ENCODE assay signal across 13 cellular contexts in genomic region chr6:38482466-38482865, GRCh38.
"Had no signal": no experiment of that assay in that cellular context is flagged by ENCODE, and none has a peak within 500 bp of the region (broad histone marks: within the 10 kb centered on the region; RNA-seq: fewer than 3 reads in every experiment).

No MANE protein-coding gene starts in this region.

- H3K27me3 ChIP-seq: gastroesophageal sphincter, heart right ventricle, thyroid gland had no signal

- H3K4me1 ChIP-seq: gastroesophageal sphincter, thyroid gland had no signal

- DNase-seq: activated CD4-positive, alpha-beta memory T cell treated with anti-CD3 and anti-CD28 coated beads, Interleukin-2, amount 10 ng/mL, durations not matched to agents 7 days and 5 days; activated CD4-positive, alpha-beta T cell treated with anti-CD3 and anti-CD28 coated beads for 4 hours; activated T-cell treated with anti-CD3 and anti-CD28 coated beads, Interleukin-2, amount 50 U/mL, for 24 hours; amniotic stem cell; effector memory CD4-positive, alpha-beta T cell; heart right ventricle; islet precursor cell; left ventricle myocardium superior; naive thymus-derived CD8-positive, alpha-beta T cell; posterior cingulate gyrus; thyroid gland had no signal

- H3K27ac ChIP-seq: gastroesophageal sphincter, heart right ventricle, thyroid gland had no signal

- H3K4me3 ChIP-seq: gastroesophageal sphincter, heart right ventricle, thyroid gland had no signal

- H3K36me3 ChIP-seq: gastroesophageal sphincter, heart right ventricle, thyroid gland had no signal

- H3K9me3 ChIP-seq: gastroesophageal sphincter, heart right ventricle, thyroid gland had no signal

- ATAC-seq: gastroesophageal sphincter; heart right ventricle; left ventricle myocardium superior; naive thymus-derived CD8-positive, alpha-beta T cell; stimulated activated effector memory CD8-positive, alpha-beta T cell treated with anti-CD3 and anti-CD28 coated beads, Interleukin-12 subunit alpha, Interleukin-12 subunit beta, amount 100 ng/mL, for 72 hours had no signal
